Comparison of ENCODE assay signal across 10 cellular contexts in genomic region chr6:137389150-137389664, GRCh38.
DNase-seq lines count a peak whose midpoint lies in the region; ATAC-seq and TF ChIP-seq lines count a peak whose summit lies in the region.
"Had no signal": no experiment of that assay in that cellular context is flagged by ENCODE, and none has a peak within 500 bp of the region (broad histone marks: within the 10 kb centered on the region; RNA-seq: fewer than 3 reads in every experiment).

No MANE protein-coding gene starts in this region.

- H3K27me3 Mint-ChIP-seq in MCF 10A (ENCODE audit: insufficient read depth, unreplicated experiment): no peaks in the 10 kb centered on the region
- H3K27me3 Mint-ChIP-seq in naive B cell: no peaks in the 10 kb centered on the region

- H3K4me3 ChIP-seq in breast epithelium (no peak overlapping the region), SK-N-SH (ENCODE audit: low read depth in 2 of 2, low read length in 1 of 2) (no peak overlapping the region)
- H3K4me3 ChIP-seq: A549 had no signal

- no peaks in the 10 kb centered on the region for H3K9me3 ChIP-seq in breast epithelium
- H3K9me3 ChIP-seq in SK-N-SH: no peaks in the 10 kb centered on the region
- H3K9me3 ChIP-seq: A549, neutrophil had no signal

- no peaks in the 10 kb centered on the region for H4K20me1 ChIP-seq in SK-N-SH (ENCODE audit: insufficient read depth)

- intact Hi-C loops in MCF 10A (cut with micrococcal nuclease): no loop called here
- intact Hi-C loops in breast epithelium (cut with DNase I; ENCODE audit: low total_unique reads): no loop called here

- TF ChIP-seq POLR2A in breast epithelium (IDR thresholded peaks at IDR 0.05): no peak

- H3K4me2 ChIP-seq in SK-N-SH: no peak overlapping the region
- H3K4me2 ChIP-seq: A549 had no signal

- TF ChIP-seq CTCF in MCF 10A (IDR thresholded peaks at IDR 0.05; ENCODE audit: unreplicated experiment) (no peak), breast epithelium (IDR thresholded peaks at IDR 0.05) (no peak), SK-N-SH (IDR thresholded peaks at IDR 0.05) (no peak)

- no peak for TF ChIP-seq EP300 in SK-N-SH (IDR thresholded peaks at IDR 0.05; ENCODE audit: borderline replicate concordance in 1 of 2, low read depth in 1 of 2, low read length in 1 of 2)

- POLR2A ChIA-PET in MCF 10A (lab: Yijun Ruan, JAX): no interaction called here
- POLR2A ChIA-PET in SK-N-SH (lab: Yijun Ruan, JAX): no interaction called here

- WGBS in SK-N-SH (ENCODE audit: low lambda C conversion rate): 6% methylated on average over 6 of the region's 6 CpGs

- H3K27me3 ChIP-seq in breast epithelium (no peaks in the 10 kb centered on the region), SK-N-SH (ENCODE audit: insufficient read depth) (no peaks in the 10 kb centered on the region; the same call in 1 of the 2 replicates)

- H3K36me3 Mint-ChIP-seq in MCF 10A (ENCODE audit: insufficient read depth, unreplicated experiment) (no peaks in the 10 kb centered on the region), naive B cell (no peaks in the 10 kb centered on the region)

- H3K4me3 Mint-ChIP-seq in MCF 10A (ENCODE audit: unreplicated experiment) (no peak overlapping the region), naive B cell (peak overlapping the region in 7 of 8 donors; percentile 51 to 82 (median 77))

- TF ChIP-seq RAD21 in SK-N-SH (IDR thresholded peaks at IDR 0.05; ENCODE audit: low read length): no peak

- H3K9me2 ChIP-seq in SK-N-SH: no peaks in the 10 kb centered on the region

- DNase-seq in MCF 10A (ENCODE audit: unreplicated experiment) (peak; percentile 73), breast epithelium (ENCODE audit: low spot score in 2 of 2) (no peak), NOMO-1 (lab: John Stamatoyannopoulos, UW; ENCODE audit: unreplicated experiment in 2 of 2) (peak; percentile 91 to 95), activated T-cell treated with anti-CD3 and anti-CD28 coated beads for 4 hours (peak; percentile 59), naive B cell (peak; percentile 47), COLO668 (lab: John Stamatoyannopoulos, UW; ENCODE audit: unreplicated experiment) (no peak), SK-N-SH (no peak), left lobe of liver (ENCODE audit: low spot score) (no peak)

- H3K4me1 Mint-ChIP-seq in MCF 10A (ENCODE audit: insufficient read depth, unreplicated experiment) (peaks cover 6% of the 10 kb centered on the region), naive B cell (peaks cover 32 to 44% (median 32%) of the 10 kb centered on the region in 3 donors)

- no peaks in the 10 kb centered on the region for H3K36me3 ChIP-seq in breast epithelium
- no peaks in the 10 kb centered on the region for H3K36me3 ChIP-seq in SK-N-SH (replicated peaks in 1 of 2; ENCODE audit: control insufficient read depth in 1 of 2, insufficient read depth in 2 of 2, low read length in 1 of 2)
- H3K36me3 ChIP-seq: neutrophil had no signal

- H3K27ac Mint-ChIP-seq in MCF 10A (ENCODE audit: low read depth, unreplicated experiment) (no peak overlapping the region), naive B cell (peak overlapping the region; percentile 6 to 91 (median 64))

- BruUV-seq in MCF 10A (replicated peaks; lab: Mats Ljungman, UMichigan): no TSS peak

- ATAC-seq in naive B cell (ENCODE audit: low read depth in 2 of 2) (peak; percentile 94 to 96), left lobe of liver (no peak)
- ATAC-seq: A549 had no signal

- no peaks in the 10 kb centered on the region for H3K79me2 ChIP-seq in SK-N-SH (ENCODE audit: insufficient read depth)

- H3F3A ChIP-seq in SK-N-SH (replicated peaks; ENCODE audit: insufficient read depth): no peaks in the 10 kb centered on the region

- H3K9me3 Mint-ChIP-seq in MCF 10A (ENCODE audit: unreplicated experiment): no peaks in the 10 kb centered on the region
- H3K9me3 Mint-ChIP-seq in naive B cell: peaks cover 0 to 6% (median 0%) of the 10 kb centered on the region in 7 donors

- H3K4me1 ChIP-seq in breast epithelium (no peaks in the 10 kb centered on the region), SK-N-SH (ENCODE audit: control insufficient read depth in 1 of 2, insufficient read depth in 2 of 2, low read depth in 1 of 2, low read length in 1 of 2) (no peaks in the 10 kb centered on the region)
- H3K4me1 ChIP-seq: A549 had no signal

- H3K27ac ChIP-seq in breast epithelium (no peak overlapping the region), SK-N-SH (ENCODE audit: low read depth in 2 of 2, low read length in 1 of 2) (no peak overlapping the region)
- H3K27ac ChIP-seq: A549, neutrophil had no signal

- no peak overlapping the region for H2AFZ ChIP-seq in SK-N-SH (ENCODE audit: low read depth)

- no peak overlapping the region for H3K9ac ChIP-seq in SK-N-SH

- CTCF ChIA-PET in MCF 10A (lab: Yijun Ruan, JAX) (interaction anchor here (0.6 kb wide), 1 partner anchor 20 kb away, joined by 5 read pairs; no protein-coding TSS in a partner anchor), SK-N-SH (lab: Yijun Ruan, JAX) (no interaction called here)

TF ChIP-seq in SK-N-SH, 30 proteins besides CTCF, POLR2A, EP300 and RAD21:
- TF ChIP-seq TEAD4 (IDR thresholded peaks at IDR 0.05; ENCODE audit: borderline replicate concordance, insufficient read depth) (no peak), CHD2 (IDR thresholded peaks at IDR 0.05; ENCODE audit: low read length, partially characterized antibody) (no peak), MAX (IDR thresholded peaks at IDR 0.05; ENCODE audit: low read depth) (no peak), FOXM1 (IDR thresholded peaks at IDR 0.05; ENCODE audit: low read depth) (no peak), RXRA (IDR thresholded peaks at IDR 0.05; ENCODE audit: borderline replicate concordance, low read depth) (no peak), GABPA (IDR thresholded peaks at IDR 0.05; ENCODE audit: low read depth) (no peak), RFX5 (IDR thresholded peaks at IDR 0.05; ENCODE audit: low read length) (no peak), MXI1 (IDR thresholded peaks at IDR 0.05; ENCODE audit: low read depth, low read length) (no peak), NRF1 (IDR thresholded peaks at IDR 0.05; ENCODE audit: low read depth, low read length) (no peak), JUND (IDR thresholded peaks at IDR 0.05) (no peak), YY1 (IDR thresholded peaks at IDR 0.05; ENCODE audit: low read depth) (no peak), ELF1 (IDR thresholded peaks at IDR 0.05) (no peak)

Comparison
In these comparisons a context has a peak if more than half of its experiments do, and no peak if none do; other contexts are left out.
1. DNase-seq: peak in MCF 10A (single experiment), NOMO-1 (2 of 2), activated T-cell treated with anti-CD3 and anti-CD28 coated beads for 4 hours (single experiment) and naive B cell (single experiment); none in breast epithelium (0 of 2), COLO668 (single experiment), SK-N-SH (single experiment) and left lobe of liver (single experiment).